In the genomic region with DNA sequence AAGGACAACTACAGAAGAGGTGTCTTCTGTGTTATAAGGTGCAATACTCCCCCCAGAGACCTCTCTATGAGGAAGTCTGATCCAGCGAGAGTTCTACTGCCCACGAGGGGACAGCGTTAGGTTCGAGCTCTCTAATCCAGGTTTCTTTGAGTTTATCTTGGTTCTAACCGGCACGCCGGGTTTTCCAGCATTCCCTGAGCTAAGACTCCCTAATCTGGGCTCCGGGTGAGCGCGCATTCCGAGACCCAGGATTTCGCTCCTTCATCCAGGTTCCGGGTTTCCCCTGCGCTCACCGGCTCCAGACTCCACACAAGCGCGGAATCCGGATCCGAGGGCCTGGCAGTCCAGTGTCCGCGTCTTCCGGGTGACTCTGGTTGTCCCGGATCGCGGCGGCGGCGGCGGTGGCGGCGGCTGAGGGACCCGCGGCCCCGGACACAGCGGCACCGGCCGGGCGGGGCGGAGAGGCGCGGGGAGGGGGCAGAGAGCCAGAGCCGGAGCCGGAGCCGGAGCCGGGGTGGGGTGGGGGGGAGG, we compare ENCODE assay signal across 1 cellular context.
TF ChIP-seq lines count a peak whose summit lies in the region.

A gene with protein sequence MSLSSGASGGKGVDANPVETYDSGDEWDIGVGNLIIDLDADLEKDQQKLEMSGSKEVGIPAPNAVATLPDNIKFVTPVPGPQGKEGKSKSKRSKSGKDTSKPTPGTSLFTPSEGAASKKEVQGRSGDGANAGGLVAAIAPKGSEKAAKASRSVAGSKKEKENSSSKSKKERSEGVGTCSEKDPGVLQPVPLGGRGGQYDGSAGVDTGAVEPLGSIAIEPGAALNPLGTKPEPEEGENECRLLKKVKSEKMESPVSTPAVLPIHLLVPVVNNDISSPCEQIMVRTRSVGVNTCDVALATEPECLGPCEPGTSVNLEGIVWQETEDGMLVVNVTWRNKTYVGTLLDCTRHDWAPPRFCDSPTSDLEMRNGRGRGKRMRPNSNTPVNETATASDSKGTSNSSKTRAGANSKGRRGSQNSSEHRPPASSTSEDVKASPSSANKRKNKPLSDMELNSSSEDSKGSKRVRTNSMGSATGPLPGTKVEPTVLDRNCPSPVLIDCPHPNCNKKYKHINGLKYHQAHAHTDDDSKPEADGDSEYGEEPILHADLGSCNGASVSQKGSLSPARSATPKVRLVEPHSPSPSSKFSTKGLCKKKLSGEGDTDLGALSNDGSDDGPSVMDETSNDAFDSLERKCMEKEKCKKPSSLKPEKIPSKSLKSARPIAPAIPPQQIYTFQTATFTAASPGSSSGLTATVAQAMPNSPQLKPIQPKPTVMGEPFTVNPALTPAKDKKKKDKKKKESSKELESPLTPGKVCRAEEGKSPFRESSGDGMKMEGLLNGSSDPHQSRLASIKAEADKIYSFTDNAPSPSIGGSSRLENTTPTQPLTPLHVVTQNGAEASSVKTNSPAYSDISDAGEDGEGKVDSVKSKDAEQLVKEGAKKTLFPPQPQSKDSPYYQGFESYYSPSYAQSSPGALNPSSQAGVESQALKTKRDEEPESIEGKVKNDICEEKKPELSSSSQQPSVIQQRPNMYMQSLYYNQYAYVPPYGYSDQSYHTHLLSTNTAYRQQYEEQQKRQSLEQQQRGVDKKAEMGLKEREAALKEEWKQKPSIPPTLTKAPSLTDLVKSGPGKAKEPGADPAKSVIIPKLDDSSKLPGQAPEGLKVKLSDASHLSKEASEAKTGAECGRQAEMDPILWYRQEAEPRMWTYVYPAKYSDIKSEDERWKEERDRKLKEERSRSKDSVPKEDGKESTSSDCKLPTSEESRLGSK (N-terminal part only) (plus strand): TSS at position 373 of the 531 bp plus-strand sequence. CDS start 38,842 bp downstream, outside the sequence.

TF ChIP-seq in HEK293, 187 proteins besides CTCF, POLR2A, EP300 and RAD21 (continued from another document and continues in another):
- TF ChIP-seq SP3 (tag by site-specific recombination; IDR thresholded peaks at IDR 0.05) = peak; percentile 52
- TF ChIP-seq ZNF571 (tag by site-specific recombination; IDR thresholded peaks at IDR 0.05) = no peak
- no peak for TF ChIP-seq ZNF521 (tag by site-specific recombination; IDR thresholded peaks at IDR 0.05)
- 0 out of 2 replicates have a peak, but pooled peaks have one; percentile 53 for TF ChIP-seq BCL11A (tag by site-specific recombination; IDR thresholded peaks at IDR 0.05; ENCODE audit: low read depth)
- peak; percentile 100 for TF ChIP-seq ZBTB20 (tag by site-specific recombination; IDR thresholded peaks at IDR 0.05)
- TF ChIP-seq, protein P1, sequence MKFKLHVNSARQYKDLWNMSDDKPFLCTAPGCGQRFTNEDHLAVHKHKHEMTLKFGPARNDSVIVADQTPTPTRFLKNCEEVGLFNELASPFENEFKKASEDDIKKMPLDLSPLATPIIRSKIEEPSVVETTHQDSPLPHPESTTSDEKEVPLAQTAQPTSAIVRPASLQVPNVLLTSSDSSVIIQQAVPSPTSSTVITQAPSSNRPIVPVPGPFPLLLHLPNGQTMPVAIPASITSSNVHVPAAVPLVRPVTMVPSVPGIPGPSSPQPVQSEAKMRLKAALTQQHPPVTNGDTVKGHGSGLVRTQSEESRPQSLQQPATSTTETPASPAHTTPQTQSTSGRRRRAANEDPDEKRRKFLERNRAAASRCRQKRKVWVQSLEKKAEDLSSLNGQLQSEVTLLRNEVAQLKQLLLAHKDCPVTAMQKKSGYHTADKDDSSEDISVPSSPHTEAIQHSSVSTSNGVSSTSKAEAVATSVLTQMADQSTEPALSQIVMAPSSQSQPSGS (tag by site-specific recombination; IDR thresholded peaks at IDR 0.05; ENCODE audit: low read depth) = peak; percentile 37; the same call in 1 of the 2 replicates
- peak; percentile 25; the same call in 1 of the 2 replicates for TF ChIP-seq ZNF664 (tag by site-specific recombination; IDR thresholded peaks at IDR 0.05)
- TF ChIP-seq ZNF391 (tag by site-specific recombination; IDR thresholded peaks at IDR 0.05; ENCODE audit: borderline replicate concordance, low read depth) = peak; percentile 93; the same call in 1 of the 2 replicates
- TF ChIP-seq ZNF184 (tag by site-specific recombination; IDR thresholded peaks at IDR 0.05) = peak; percentile 92
- no peak for TF ChIP-seq ZFP3 (tag by site-specific recombination; IDR thresholded peaks at IDR 0.05; ENCODE audit: low read depth)
- TF ChIP-seq, protein P2, sequence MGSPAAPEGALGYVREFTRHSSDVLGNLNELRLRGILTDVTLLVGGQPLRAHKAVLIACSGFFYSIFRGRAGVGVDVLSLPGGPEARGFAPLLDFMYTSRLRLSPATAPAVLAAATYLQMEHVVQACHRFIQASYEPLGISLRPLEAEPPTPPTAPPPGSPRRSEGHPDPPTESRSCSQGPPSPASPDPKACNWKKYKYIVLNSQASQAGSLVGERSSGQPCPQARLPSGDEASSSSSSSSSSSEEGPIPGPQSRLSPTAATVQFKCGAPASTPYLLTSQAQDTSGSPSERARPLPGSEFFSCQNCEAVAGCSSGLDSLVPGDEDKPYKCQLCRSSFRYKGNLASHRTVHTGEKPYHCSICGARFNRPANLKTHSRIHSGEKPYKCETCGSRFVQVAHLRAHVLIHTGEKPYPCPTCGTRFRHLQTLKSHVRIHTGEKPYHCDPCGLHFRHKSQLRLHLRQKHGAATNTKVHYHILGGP (tag by site-specific recombination; IDR thresholded peaks at IDR 0.05) = no peak
- peak; percentile 71 for TF ChIP-seq ZNF76 (tag by site-specific recombination; IDR thresholded peaks at IDR 0.05; ENCODE audit: borderline replicate concordance, low read depth)
- no peak for TF ChIP-seq ZNF132 (tag by site-specific recombination; IDR thresholded peaks at IDR 0.05; ENCODE audit: borderline replicate concordance)
- TF ChIP-seq ZBTB1 (tag by site-specific recombination; IDR thresholded peaks at IDR 0.05) = no peak
- peak; percentile 89 for TF ChIP-seq ZXDB (tag by site-specific recombination; IDR thresholded peaks at IDR 0.05)
- TF ChIP-seq, protein P3, sequence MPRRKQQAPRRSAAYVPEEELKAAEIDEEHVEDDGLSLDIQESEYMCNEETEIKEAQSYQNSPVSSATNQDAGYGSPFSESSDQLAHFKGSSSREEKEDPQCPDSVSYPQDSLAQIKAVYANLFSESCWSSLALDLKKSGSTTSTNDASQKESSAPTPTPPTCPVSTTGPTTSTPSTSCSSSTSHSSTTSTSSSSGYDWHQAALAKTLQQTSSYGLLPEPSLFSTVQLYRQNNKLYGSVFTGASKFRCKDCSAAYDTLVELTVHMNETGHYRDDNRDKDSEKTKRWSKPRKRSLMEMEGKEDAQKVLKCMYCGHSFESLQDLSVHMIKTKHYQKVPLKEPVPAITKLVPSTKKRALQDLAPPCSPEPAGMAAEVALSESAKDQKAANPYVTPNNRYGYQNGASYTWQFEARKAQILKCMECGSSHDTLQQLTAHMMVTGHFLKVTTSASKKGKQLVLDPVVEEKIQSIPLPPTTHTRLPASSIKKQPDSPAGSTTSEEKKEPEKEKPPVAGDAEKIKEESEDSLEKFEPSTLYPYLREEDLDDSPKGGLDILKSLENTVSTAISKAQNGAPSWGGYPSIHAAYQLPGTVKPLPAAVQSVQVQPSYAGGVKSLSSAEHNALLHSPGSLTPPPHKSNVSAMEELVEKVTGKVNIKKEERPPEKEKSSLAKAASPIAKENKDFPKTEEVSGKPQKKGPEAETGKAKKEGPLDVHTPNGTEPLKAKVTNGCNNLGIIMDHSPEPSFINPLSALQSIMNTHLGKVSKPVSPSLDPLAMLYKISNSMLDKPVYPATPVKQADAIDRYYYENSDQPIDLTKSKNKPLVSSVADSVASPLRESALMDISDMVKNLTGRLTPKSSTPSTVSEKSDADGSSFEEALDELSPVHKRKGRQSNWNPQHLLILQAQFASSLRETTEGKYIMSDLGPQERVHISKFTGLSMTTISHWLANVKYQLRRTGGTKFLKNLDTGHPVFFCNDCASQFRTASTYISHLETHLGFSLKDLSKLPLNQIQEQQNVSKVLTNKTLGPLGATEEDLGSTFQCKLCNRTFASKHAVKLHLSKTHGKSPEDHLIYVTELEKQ (tag by site-specific recombination; IDR thresholded peaks at IDR 0.05; ENCODE audit: borderline replicate concordance) = peak; percentile 66; the same call in 1 of the 2 replicates
- TF ChIP-seq ZNF530 (tag by site-specific recombination; IDR thresholded peaks at IDR 0.05; ENCODE audit: low read depth) = no peak
- TF ChIP-seq, protein P4, sequence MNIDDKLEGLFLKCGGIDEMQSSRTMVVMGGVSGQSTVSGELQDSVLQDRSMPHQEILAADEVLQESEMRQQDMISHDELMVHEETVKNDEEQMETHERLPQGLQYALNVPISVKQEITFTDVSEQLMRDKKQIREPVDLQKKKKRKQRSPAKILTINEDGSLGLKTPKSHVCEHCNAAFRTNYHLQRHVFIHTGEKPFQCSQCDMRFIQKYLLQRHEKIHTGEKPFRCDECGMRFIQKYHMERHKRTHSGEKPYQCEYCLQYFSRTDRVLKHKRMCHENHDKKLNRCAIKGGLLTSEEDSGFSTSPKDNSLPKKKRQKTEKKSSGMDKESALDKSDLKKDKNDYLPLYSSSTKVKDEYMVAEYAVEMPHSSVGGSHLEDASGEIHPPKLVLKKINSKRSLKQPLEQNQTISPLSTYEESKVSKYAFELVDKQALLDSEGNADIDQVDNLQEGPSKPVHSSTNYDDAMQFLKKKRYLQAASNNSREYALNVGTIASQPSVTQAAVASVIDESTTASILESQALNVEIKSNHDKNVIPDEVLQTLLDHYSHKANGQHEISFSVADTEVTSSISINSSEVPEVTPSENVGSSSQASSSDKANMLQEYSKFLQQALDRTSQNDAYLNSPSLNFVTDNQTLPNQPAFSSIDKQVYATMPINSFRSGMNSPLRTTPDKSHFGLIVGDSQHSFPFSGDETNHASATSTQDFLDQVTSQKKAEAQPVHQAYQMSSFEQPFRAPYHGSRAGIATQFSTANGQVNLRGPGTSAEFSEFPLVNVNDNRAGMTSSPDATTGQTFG (tag by site-specific recombination; IDR thresholded peaks at IDR 0.05; ENCODE audit: borderline replicate concordance) = no peak
- TF ChIP-seq ZNF37A (tag by site-specific recombination; IDR thresholded peaks at IDR 0.05) = no peak; the same call in 1 of the 2 replicates
- no peak for TF ChIP-seq ZNF658 (tag by site-specific recombination; IDR thresholded peaks at IDR 0.05)
- no peak for TF ChIP-seq MEIS1 (CRISPR knock-in tag; IDR thresholded peaks at IDR 0.05; ENCODE audit: borderline replicate concordance)
- TF ChIP-seq, protein P5, sequence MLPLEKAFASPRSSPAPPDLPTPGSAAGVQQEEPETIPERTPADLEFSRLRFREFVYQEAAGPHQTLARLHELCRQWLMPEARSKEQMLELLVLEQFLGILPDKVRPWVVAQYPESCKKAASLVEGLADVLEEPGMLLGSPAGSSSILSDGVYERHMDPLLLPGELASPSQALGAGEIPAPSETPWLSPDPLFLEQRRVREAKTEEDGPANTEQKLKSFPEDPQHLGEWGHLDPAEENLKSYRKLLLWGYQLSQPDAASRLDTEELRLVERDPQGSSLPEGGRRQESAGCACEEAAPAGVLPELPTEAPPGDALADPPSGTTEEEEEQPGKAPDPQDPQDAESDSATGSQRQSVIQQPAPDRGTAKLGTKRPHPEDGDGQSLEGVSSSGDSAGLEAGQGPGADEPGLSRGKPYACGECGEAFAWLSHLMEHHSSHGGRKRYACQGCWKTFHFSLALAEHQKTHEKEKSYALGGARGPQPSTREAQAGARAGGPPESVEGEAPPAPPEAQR (tag by site-specific recombination; IDR thresholded peaks at IDR 0.05) = peak; percentile 73; the same call in 1 of the 2 replicates
- no peak for TF ChIP-seq SALL2 (tag by site-specific recombination; IDR thresholded peaks at IDR 0.05; ENCODE audit: borderline replicate concordance)
- no peak for TF ChIP-seq ZNF138 (tag by site-specific recombination; IDR thresholded peaks at IDR 0.05; ENCODE audit: borderline replicate concordance)
- peak; percentile 52; the same call in 1 of the 2 replicates for TF ChIP-seq ZNF677 (tag by site-specific recombination; IDR thresholded peaks at IDR 0.05)
- TF ChIP-seq ZNF16 (tag by site-specific recombination; IDR thresholded peaks at IDR 0.05; ENCODE audit: low read depth) = no peak
- TF ChIP-seq, protein P6, sequence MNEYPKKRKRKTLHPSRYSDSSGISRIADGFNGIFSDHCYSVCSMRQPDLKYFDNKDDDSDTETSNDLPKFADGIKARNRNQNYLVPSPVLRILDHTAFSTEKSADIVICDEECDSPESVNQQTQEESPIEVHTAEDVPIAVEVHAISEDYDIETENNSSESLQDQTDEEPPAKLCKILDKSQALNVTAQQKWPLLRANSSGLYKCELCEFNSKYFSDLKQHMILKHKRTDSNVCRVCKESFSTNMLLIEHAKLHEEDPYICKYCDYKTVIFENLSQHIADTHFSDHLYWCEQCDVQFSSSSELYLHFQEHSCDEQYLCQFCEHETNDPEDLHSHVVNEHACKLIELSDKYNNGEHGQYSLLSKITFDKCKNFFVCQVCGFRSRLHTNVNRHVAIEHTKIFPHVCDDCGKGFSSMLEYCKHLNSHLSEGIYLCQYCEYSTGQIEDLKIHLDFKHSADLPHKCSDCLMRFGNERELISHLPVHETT (tag by site-specific recombination; IDR thresholded peaks at IDR 0.05) = peak; percentile 91
- TF ChIP-seq, protein P7, sequence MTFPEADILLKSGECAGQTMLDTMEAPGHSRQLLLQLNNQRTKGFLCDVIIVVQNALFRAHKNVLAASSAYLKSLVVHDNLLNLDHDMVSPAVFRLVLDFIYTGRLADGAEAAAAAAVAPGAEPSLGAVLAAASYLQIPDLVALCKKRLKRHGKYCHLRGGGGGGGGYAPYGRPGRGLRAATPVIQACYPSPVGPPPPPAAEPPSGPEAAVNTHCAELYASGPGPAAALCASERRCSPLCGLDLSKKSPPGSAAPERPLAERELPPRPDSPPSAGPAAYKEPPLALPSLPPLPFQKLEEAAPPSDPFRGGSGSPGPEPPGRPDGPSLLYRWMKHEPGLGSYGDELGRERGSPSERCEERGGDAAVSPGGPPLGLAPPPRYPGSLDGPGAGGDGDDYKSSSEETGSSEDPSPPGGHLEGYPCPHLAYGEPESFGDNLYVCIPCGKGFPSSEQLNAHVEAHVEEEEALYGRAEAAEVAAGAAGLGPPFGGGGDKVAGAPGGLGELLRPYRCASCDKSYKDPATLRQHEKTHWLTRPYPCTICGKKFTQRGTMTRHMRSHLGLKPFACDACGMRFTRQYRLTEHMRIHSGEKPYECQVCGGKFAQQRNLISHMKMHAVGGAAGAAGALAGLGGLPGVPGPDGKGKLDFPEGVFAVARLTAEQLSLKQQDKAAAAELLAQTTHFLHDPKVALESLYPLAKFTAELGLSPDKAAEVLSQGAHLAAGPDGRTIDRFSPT (tag by site-specific recombination; IDR thresholded peaks at IDR 0.05) = no peak
- TF ChIP-seq, protein P8, sequence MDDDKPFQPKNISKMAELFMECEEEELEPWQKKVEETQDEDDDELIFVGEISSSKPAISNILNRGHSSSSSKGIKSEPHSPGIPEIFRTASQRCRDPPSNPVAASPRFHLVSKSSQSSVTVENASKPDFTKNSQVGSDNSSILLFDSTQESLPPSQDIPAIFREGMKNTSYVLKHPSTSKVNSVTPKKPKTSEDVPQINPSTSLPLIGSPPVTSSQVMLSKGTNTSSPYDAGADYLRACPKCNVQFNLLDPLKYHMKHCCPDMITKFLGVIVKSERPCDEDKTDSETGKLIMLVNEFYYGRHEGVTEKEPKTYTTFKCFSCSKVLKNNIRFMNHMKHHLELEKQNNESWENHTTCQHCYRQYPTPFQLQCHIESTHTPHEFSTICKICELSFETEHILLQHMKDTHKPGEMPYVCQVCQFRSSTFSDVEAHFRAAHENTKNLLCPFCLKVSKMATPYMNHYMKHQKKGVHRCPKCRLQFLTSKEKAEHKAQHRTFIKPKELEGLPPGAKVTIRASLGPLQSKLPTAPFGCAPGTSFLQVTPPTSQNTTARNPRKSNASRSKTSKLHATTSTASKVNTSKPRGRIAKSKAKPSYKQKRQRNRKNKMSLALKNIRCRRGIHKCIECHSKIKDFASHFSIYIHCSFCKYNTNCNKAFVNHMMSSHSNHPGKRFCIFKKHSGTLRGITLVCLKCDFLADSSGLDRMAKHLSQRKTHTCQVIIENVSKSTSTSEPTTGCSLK (tag by site-specific recombination; IDR thresholded peaks at IDR 0.05) = no peak
- TF ChIP-seq GLIS2 (tag by site-specific recombination; IDR thresholded peaks at IDR 0.05) = 0 out of 2 replicates have a peak, but pooled peaks have one; percentile 12
- peak; percentile 93 for TF ChIP-seq ZNF324 (tag by site-specific recombination; IDR thresholded peaks at IDR 0.05)
- no peak for TF ChIP-seq ZNF670 (tag by site-specific recombination; IDR thresholded peaks at IDR 0.05; ENCODE audit: low read depth)
